Comparison of ENCODE assay signal across 1 cellular context in genomic region chr6:36113049-36113448, GRCh38.
TF ChIP-seq lines count a peak whose summit lies in the region.

No MANE protein-coding gene starts in this region.

TF ChIP-seq in HepG2, 621 proteins besides CTCF, POLR2A, EP300 and RAD21 (continues in another document):
- TF ChIP-seq USF2 (IDR thresholded peaks at IDR 0.05; ENCODE audit: low read depth, low read length) = no peak
- no peak for TF ChIP-seq USF2 (CRISPR knock-in tag; IDR thresholded peaks at IDR 0.05; ENCODE audit: borderline replicate concordance)
- TF ChIP-seq MIXL1 (CRISPR knock-in tag; IDR thresholded peaks at IDR 0.05) = no peak
- no peak for TF ChIP-seq U2AF2 (IDR thresholded peaks at IDR 0.05; ENCODE audit: low read depth, low read length)
- TF ChIP-seq ZNF605 (CRISPR knock-in tag; IDR thresholded peaks at IDR 0.05) = no peak
- 0 out of 2 replicates have a peak, but pooled peaks have one; percentile 25 for TF ChIP-seq ZMYM3 (CRISPR knock-in tag; IDR thresholded peaks at IDR 0.05)
- TF ChIP-seq MIER2 (CRISPR knock-in tag; IDR thresholded peaks at IDR 0.05) = no peak
- TF ChIP-seq ZNF747 (CRISPR knock-in tag; IDR thresholded peaks at IDR 0.05; ENCODE audit: borderline replicate concordance) = no peak
- 0 out of 2 replicates have a peak, but pooled peaks have one; percentile 45 for TF ChIP-seq JUN (CRISPR knock-in tag; IDR thresholded peaks at IDR 0.05)
- no peak for TF ChIP-seq TGIF2 (CRISPR knock-in tag; IDR thresholded peaks at IDR 0.05)
- peak; percentile 87 for TF ChIP-seq FOSL2 (CRISPR knock-in tag; IDR thresholded peaks at IDR 0.05)
- no peak for TF ChIP-seq NFRKB (IDR thresholded peaks at IDR 0.05)
- TF ChIP-seq FOXP4 (CRISPR knock-in tag; IDR thresholded peaks at IDR 0.05) = no peak
- TF ChIP-seq ZNF512 (CRISPR knock-in tag; IDR thresholded peaks at IDR 0.05) = no peak
- TF ChIP-seq SP5 (CRISPR knock-in tag; IDR thresholded peaks at IDR 0.05; ENCODE audit: borderline replicate concordance, low read depth) = peak; percentile 46; the same call in 1 of the 2 replicates
- no peak for TF ChIP-seq CEBPZ (IDR thresholded peaks at IDR 0.05; ENCODE audit: low read length)
- no peak for TF ChIP-seq SSRP1 (CRISPR knock-in tag; IDR thresholded peaks at IDR 0.05)
- no peak for TF ChIP-seq ZNF432 (CRISPR knock-in tag; IDR thresholded peaks at IDR 0.05; ENCODE audit: borderline replicate concordance)
- TF ChIP-seq REST (IDR thresholded peaks at IDR 0.05; ENCODE audit: borderline replicate concordance in 1 of 2, low read depth in 1 of 2, low read length in 2 of 2) = no peak
- TF ChIP-seq ZBTB26 (CRISPR knock-in tag; IDR thresholded peaks at IDR 0.05; ENCODE audit: borderline replicate concordance) = no peak
- TF ChIP-seq ZSCAN29 (CRISPR knock-in tag; conservative IDR thresholded peaks at IDR 0.05) = no peak
- TF ChIP-seq ZC3H4 (CRISPR knock-in tag; IDR thresholded peaks at IDR 0.05; ENCODE audit: borderline replicate concordance) = no peak
- TF ChIP-seq SCMH1 (CRISPR knock-in tag; IDR thresholded peaks at IDR 0.05; ENCODE audit: borderline replicate concordance) = no peak
- TF ChIP-seq RARA (CRISPR knock-in tag; IDR thresholded peaks at IDR 0.05) = 0 out of 2 replicates have a peak, but pooled peaks have one; percentile 21
- no peak for TF ChIP-seq EHMT2 (IDR thresholded peaks at IDR 0.05; ENCODE audit: borderline replicate concordance, low read depth, low read length)
- TF ChIP-seq JUND (CRISPR knock-in tag; IDR thresholded peaks at IDR 0.05) = 0 out of 2 replicates have a peak, but pooled peaks have one; percentile 27
- TF ChIP-seq ZNF639 (CRISPR knock-in tag; conservative IDR thresholded peaks at IDR 0.05) = no peak
- TF ChIP-seq ZNF44 (CRISPR knock-in tag; IDR thresholded peaks at IDR 0.05) = no peak
- 0 out of 2 replicates have a peak, but pooled peaks have one; percentile 51 for TF ChIP-seq RCOR2 (CRISPR knock-in tag; IDR thresholded peaks at IDR 0.05)
- TF ChIP-seq ZNF546 (CRISPR knock-in tag; conservative IDR thresholded peaks at IDR 0.05) = no peak
- TF ChIP-seq MIER3 (CRISPR knock-in tag; IDR thresholded peaks at IDR 0.05; ENCODE audit: borderline replicate concordance) = no peak
- TF ChIP-seq ZMYM2 (CRISPR knock-in tag; IDR thresholded peaks at IDR 0.05) = 0 out of 2 replicates have a peak, but pooled peaks have one; percentile 41
- TF ChIP-seq ZNF180 (CRISPR knock-in tag; IDR thresholded peaks at IDR 0.05; ENCODE audit: borderline replicate concordance, low read depth) = no peak
- TF ChIP-seq HNF1A (IDR thresholded peaks at IDR 0.05; ENCODE audit: low read depth) = no peak
- TF ChIP-seq HNF1A (CRISPR knock-in tag; IDR thresholded peaks at IDR 0.05; ENCODE audit: borderline replicate concordance) = no peak
- no peak for TF ChIP-seq SP4 (CRISPR knock-in tag; IDR thresholded peaks at IDR 0.05)
- no peak for TF ChIP-seq ZSCAN12 (CRISPR knock-in tag; IDR thresholded peaks at IDR 0.05)
- no peak for TF ChIP-seq NONO (IDR thresholded peaks at IDR 0.05)
- TF ChIP-seq NONO (CRISPR knock-in tag; conservative IDR thresholded peaks at IDR 0.05) = no peak
- TF ChIP-seq ZNF484 (CRISPR knock-in tag; IDR thresholded peaks at IDR 0.05; ENCODE audit: borderline replicate concordance, low read depth) = no peak
- TF ChIP-seq TEAD3 (CRISPR knock-in tag; optimal IDR thresholded peaks at IDR 0.05; ENCODE audit: borderline replicate concordance) = peak; percentile 82
